23 cellular contexts compared by ENCODE assay signal in the genomic region with DNA sequence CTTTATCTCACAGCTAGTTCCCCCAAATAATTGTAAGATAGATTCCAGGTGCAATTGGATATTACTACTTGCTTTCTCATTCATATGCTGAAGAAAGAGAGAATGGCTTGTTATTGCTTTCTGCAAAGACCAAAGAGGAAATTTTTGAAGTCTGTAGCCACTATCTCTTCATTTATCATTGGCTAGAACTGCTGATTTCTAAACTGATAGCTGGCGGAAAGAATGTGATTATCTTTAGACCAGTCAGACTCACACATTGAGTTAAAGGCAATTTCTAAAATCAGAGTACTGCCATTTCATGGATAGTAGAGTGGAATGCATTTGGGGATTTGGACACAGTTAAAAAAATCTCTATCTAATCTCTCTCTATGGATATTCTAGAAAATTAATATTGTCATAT. TPM values are rescaled to one million over a fixed set of nuclear protein-coding genes. Genes with fewer than 3 reads are reported as not detected.
"Had no signal": no experiment of that assay in that cellular context is flagged by ENCODE, and none has a peak within 500 bp of the region (broad histone marks: within the 10 kb centered on the region; RNA-seq: fewer than 3 reads in every experiment).

No MANE protein-coding gene starts in this region.

- H3K4me3 ChIP-seq: MG63, SJSA1, SK-N-MC had no signal

- ATAC-seq: HepG2 had no signal

- DNase-seq: IMR-90, Karpas-422, KG1, MG63, NCI-H1092 treated with DMSO at 0.1 percent for 48 hours, NCI-H1436, NCI-H187, NCI-H2029, NCI-H2081 treated with DMSO at 0.1 percent for 48 hours, NCI-H2171, NCI-H226, NCI-H446, NCI-H510A, NCI-H524 treated with DMSO at 0.1 percent for 48 hours, NCI-H69, NCI-H774, Right ventricle myocardium superior, RPMI8226, SIG-M5 had no signal

- H3K4me1 ChIP-seq: SJSA1 had no signal

- H3K36me3 ChIP-seq: MG63, SJSA1 had no signal

- H3K27ac ChIP-seq: SJSA1, SK-N-MC had no signal

- H3K27me3 ChIP-seq: MG63, SJSA1 had no signal

- H3K9me3 ChIP-seq: MG63, SJSA1 had no signal

RNA-seq across cellular contexts. Expression of a gene that starts 12.4 kb away (rescaled TPM):
- total RNA-seq: HepG2, HT1080, IMR-90, Right ventricle myocardium superior, SJSA1 had no signal
- polyA plus RNA-seq: HepG2, IMR-90 had no signal
